ENCODE assay signal across 30 cellular contexts in the genomic region with DNA sequence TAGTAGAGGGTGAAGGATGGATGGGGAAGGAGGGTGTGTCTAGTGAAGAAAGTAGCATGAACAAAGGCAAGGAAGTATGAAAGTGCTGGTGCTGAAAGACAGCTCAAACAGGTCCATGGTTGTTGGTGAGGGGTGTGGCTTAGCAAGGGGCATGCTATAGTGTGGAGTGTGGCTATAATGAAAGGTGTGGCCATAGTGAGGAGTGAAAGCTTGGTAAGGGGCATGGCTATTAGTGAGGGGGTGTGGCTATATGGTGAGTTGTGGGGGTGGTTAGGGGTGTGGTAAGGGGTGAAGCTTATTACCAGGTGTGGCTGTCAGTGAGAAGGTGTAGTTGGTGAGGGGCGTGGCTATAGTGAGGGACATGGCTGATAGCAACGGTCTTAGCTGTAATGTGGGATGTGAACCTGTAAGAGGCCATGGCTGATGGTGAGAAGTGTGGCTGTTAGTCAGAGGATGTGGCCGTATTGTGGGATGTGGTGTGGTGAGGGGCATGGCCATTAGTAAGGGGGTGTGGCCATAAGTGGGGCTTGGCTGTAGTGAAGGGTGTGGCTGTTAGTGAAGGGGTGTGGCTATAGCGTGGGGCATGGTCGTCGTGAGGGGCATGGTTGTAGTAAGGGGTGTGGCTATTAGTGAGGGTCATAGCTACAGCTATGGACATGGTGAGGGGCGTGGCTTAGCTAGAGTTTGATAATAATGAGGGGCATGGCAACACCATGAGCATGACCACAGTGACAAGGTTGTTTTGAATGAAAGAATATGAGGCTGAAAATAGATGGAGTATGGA.
A peak's percentile ranks its signal among the peaks of the same experiment; 100 is the strongest.
DNase-seq lines count a peak whose midpoint lies in the region; ATAC-seq, FAIRE-seq and TF ChIP-seq lines count a peak whose summit lies in the region.
"Had no signal": no experiment of that assay in that cellular context is flagged by ENCODE, and none has a peak within 500 bp of the region (broad histone marks: within the 10 kb centered on the region; RNA-seq: fewer than 3 reads in every experiment).

No MANE protein-coding gene starts in this region.

- peaks cover 0 to 2% of the 10 kb centered on the region in 2 experiments; a peak in 1 of 4 replicates for H3K4me1 Mint-ChIP-seq in H9
- H3K4me1 Mint-ChIP-seq in naive thymus-derived CD4-positive, alpha-beta T cell = no peaks in the 10 kb centered on the region
- H3K4me1 Mint-ChIP-seq: activated CD4-positive, alpha-beta T cell treated with anti-CD3 and anti-CD28 coated beads, Interleukin-2, amount 10 ng/mL, durations not matched to agents 7 days and 5 days had no signal

- no peaks in the 10 kb centered on the region for H3K23me2 ChIP-seq in H9 (ENCODE audit: insufficient read length, low read depth, low read length, poor library complexity, severe bottlenecking)

- no CpG with 5 or more reads among the region's 7 CpGs for WGBS in H9 (ENCODE audit: extremely low coverage, insufficient read length, low lambda C conversion rate)

- no peak overlapping the region for H2AFZ ChIP-seq in H9 (ENCODE audit: low read length)
- H2AFZ ChIP-seq: PC-9 had no signal

- H3K36me3 ChIP-seq in naive thymus-derived CD4-positive, alpha-beta T cell (ENCODE audit: control insufficient read depth in 2 of 3, insufficient read depth in 3 of 3, low read length in 3 of 3) = no peaks in the 10 kb centered on the region
- H3K36me3 ChIP-seq: BLaER1, gastrocnemius medialis, WERI-Rb-1 had no signal

- no peak overlapping the region for H3K18ac ChIP-seq in H9 (ENCODE audit: insufficient read length, low read depth, low read length)

- H2AK5ac ChIP-seq in H9 (ENCODE audit: insufficient read length, low read length) = no peak overlapping the region

- intact Hi-C loops in naive thymus-derived CD4-positive, alpha-beta T cell (cut with micrococcal nuclease) = no loop called here

- no peaks in the 10 kb centered on the region; a peak in 1 of 5 replicates for H3K9me3 Mint-ChIP-seq in H9
- peaks cover 0 to 7% (median 2%) of the 10 kb centered on the region in 11 donors for H3K9me3 Mint-ChIP-seq in naive thymus-derived CD4-positive, alpha-beta T cell
- H3K9me3 Mint-ChIP-seq: activated CD4-positive, alpha-beta T cell treated with anti-CD3 and anti-CD28 coated beads, Interleukin-2, amount 10 ng/mL, durations not matched to agents 7 days and 5 days; stimulated activated naive CD8-positive, alpha-beta T cell treated with anti-CD3 and anti-CD28 coated beads, Interleukin-15, Interleukin-2, amounts not matched to agents 100 ng/mL and 50 ng/mL, for 24 hours had no signal

- no peaks in the 10 kb centered on the region for H3K79me1 ChIP-seq in H9 (ENCODE audit: insufficient read depth, low read depth, low read length, poor library complexity, severe bottlenecking)

- no peak overlapping the region for H2BK15ac ChIP-seq in H9 (ENCODE audit: low read depth, low read length)

- no peak for DNase-seq in D721Med (ENCODE audit: insufficient read length, low spot score)
- DNase-seq in H9 = peak; percentile 71
- peak; percentile 35 for DNase-seq in RPMI7951 (ENCODE audit: low read depth)
- no peak for DNase-seq in naive thymus-derived CD4-positive, alpha-beta T cell
- DNase-seq in GM13976 (ENCODE audit: low spot score) = no peak
- DNase-seq in NCI-H2196 treated with DMSO at 0.1 percent for 48 hours (lab: John Stamatoyannopoulos, UW; ENCODE audit: unreplicated experiment) = no peak
- DNase-seq: ACHN; activated CD4-positive, alpha-beta T cell treated with anti-CD3 and anti-CD28 coated beads, Interleukin-2, amount 10 ng/mL, durations not matched to agents 7 days and 5 days; activated CD8-positive, alpha-beta memory T cell treated with anti-CD3 and anti-CD28 coated beads, Interleukin-2, amount 10 ng/mL, durations not matched to agents 7 days and 5 days; activated naive CD4-positive, alpha-beta T cell treated with Interleukin-2 at 50 U/mL for 16 hours; activated T-cell treated with anti-CD3 and anti-CD28 coated beads, Interleukin-2, amount 50 U/mL, for 72 hours; dermis blood vessel endothelial cell; gastrocnemius medialis; GF-D8; hippocampal formation; NCI-H1105; NCI-H2081; NCI-H345; occipital lobe; PC-9; SHP77; SW 1271; T1000; WERI-Rb-1 had no signal

- no peak overlapping the region for H4K5ac ChIP-seq in H9 (ENCODE audit: insufficient read length, low read depth, low read length)

- FAIRE-seq in D721Med (lab: Jason Lieb, UNC) = peak; percentile 61
- FAIRE-seq: endometrium, GM18507 had no signal

- H3K27me3 ChIP-seq in H9 (ENCODE audit: insufficient read depth, low read length) = no peaks in the 10 kb centered on the region
- no peaks in the 10 kb centered on the region for H3K27me3 ChIP-seq in naive thymus-derived CD4-positive, alpha-beta T cell (ENCODE audit: control insufficient read depth in 2 of 2, insufficient read depth in 2 of 2, low read length in 2 of 2)
- H3K27me3 ChIP-seq: BLaER1, gastrocnemius medialis had no signal

- no peak for TF ChIP-seq CTCF in D721Med (IDR thresholded peaks at IDR 0.05; ENCODE audit: insufficient read depth, missing control alignments)
- TF ChIP-seq CTCF in H9 (conservative IDR thresholded peaks at IDR 0.05) = no peak
- TF ChIP-seq CTCF in GM13976 (IDR thresholded peaks at IDR 0.05; ENCODE audit: borderline replicate concordance, control extremely low read depth, extremely low read depth, insufficient read depth, missing control alignments) = no peak

- H4K8ac ChIP-seq in H9 (replicated peaks; ENCODE audit: insufficient read length, low read depth, low read length) = no peak overlapping the region

- in situ Hi-C loops in GM13976 (cut with MboI; ENCODE audit: low sequenced_read_pairs, unreplicated experiment) = no loop called here

- H2BK5ac ChIP-seq in H9 (ENCODE audit: insufficient read length, low read length) = no peak overlapping the region

- no peak overlapping the region for H3T11ph ChIP-seq in H9 (ENCODE audit: low read length)

- no peaks in the 10 kb centered on the region for H3K27me3 Mint-ChIP-seq in H9 (ENCODE audit: low read depth)
- H3K27me3 Mint-ChIP-seq in naive thymus-derived CD4-positive, alpha-beta T cell = no peaks in the 10 kb centered on the region
- H3K27me3 Mint-ChIP-seq: activated CD4-positive, alpha-beta T cell treated with anti-CD3 and anti-CD28 coated beads, Interleukin-2, amount 10 ng/mL, durations not matched to agents 7 days and 5 days; activated CD8-positive, alpha-beta memory T cell treated with anti-CD3 and anti-CD28 coated beads, Interleukin-2, amount 10 ng/mL, durations not matched to agents 7 days and 5 days; stimulated activated naive CD8-positive, alpha-beta T cell treated with anti-CD3 and anti-CD28 coated beads, Interleukin-15, Interleukin-2, amounts not matched to agents 100 ng/mL and 50 ng/mL, for 24 hours had no signal

- no peak overlapping the region for H3K4me2 ChIP-seq in H9 (ENCODE audit: insufficient read depth, insufficient read length, low read length)
- H3K4me2 ChIP-seq: BLaER1, PC-9 had no signal

- no peak overlapping the region for H3K4ac ChIP-seq in H9 (ENCODE audit: low read depth, low read length)

- H3K9ac ChIP-seq in H9 (ENCODE audit: extremely low read depth, insufficient read length, low read length) = no peak overlapping the region
- H3K9ac ChIP-seq: BLaER1 had no signal

- no peak overlapping the region for H3K4me3 ChIP-seq in naive thymus-derived CD4-positive, alpha-beta T cell (ENCODE audit: low read length)
- H3K4me3 ChIP-seq: BLaER1, gastrocnemius medialis, PC-9 had no signal

- no peaks in the 10 kb centered on the region for H3K4me1 ChIP-seq in H9 (ENCODE audit: insufficient read depth, low read length)
- H3K4me1 ChIP-seq in naive thymus-derived CD4-positive, alpha-beta T cell (ENCODE audit: control insufficient read depth in 2 of 2, insufficient read depth in 2 of 2, low read length in 2 of 2) = no peaks in the 10 kb centered on the region
- H3K4me1 ChIP-seq: BLaER1, gastrocnemius medialis had no signal

- ATAC-seq in naive thymus-derived CD4-positive, alpha-beta T cell = peak; percentile 18
- ATAC-seq in HG03139 (IDR thresholded peaks at IDR 0.05; ENCODE audit: unreplicated experiment) = no peak
- ATAC-seq: activated CD8-positive, alpha-beta memory T cell treated with anti-CD3 and anti-CD28 coated beads, Interleukin-2, amount 10 ng/mL, durations not matched to agents 7 days and 5 days; activated T-cell treated with anti-CD3 and anti-CD28 coated beads, Interleukin-2, amount 50 U/mL, for 72 hours; gastrocnemius medialis; left lobe of liver had no signal

- H3K56ac ChIP-seq in H9 (ENCODE audit: insufficient read length, low read depth, low read length) = peak overlapping the region; percentile 54

- H3K27ac Mint-ChIP-seq in H9 = no peak overlapping the region
- H3K27ac Mint-ChIP-seq in naive thymus-derived CD4-positive, alpha-beta T cell = no peak overlapping the region
- H3K27ac Mint-ChIP-seq: activated CD4-positive, alpha-beta T cell treated with anti-CD3 and anti-CD28 coated beads, Interleukin-2, amount 10 ng/mL, durations not matched to agents 7 days and 5 days; activated CD8-positive, alpha-beta memory T cell treated with anti-CD3 and anti-CD28 coated beads, Interleukin-2, amount 10 ng/mL, durations not matched to agents 7 days and 5 days; activated T-cell treated with anti-CD3 and anti-CD28 coated beads, Interleukin-2, amount 50 U/mL, for 72 hours; stimulated activated naive CD8-positive, alpha-beta T cell treated with anti-CD3 and anti-CD28 coated beads, Interleukin-15, Interleukin-2, amounts not matched to agents 100 ng/mL and 50 ng/mL, for 24 hours had no signal

- no peak overlapping the region for H2BK12ac ChIP-seq in H9 (ENCODE audit: insufficient read length, low read depth, low read length)

- H3K9me3 ChIP-seq in H9 (ENCODE audit: control insufficient read depth, low read depth, low read length) = no peaks in the 10 kb centered on the region
- no peaks in the 10 kb centered on the region for H3K9me3 ChIP-seq in naive thymus-derived CD4-positive, alpha-beta T cell (ENCODE audit: control insufficient read depth in 2 of 3, low read length in 3 of 3)
- H3K9me3 ChIP-seq: BLaER1, gastrocnemius medialis had no signal

- no peak overlapping the region for H3K14ac ChIP-seq in H9 (ENCODE audit: insufficient read depth, low read length)

- no peak overlapping the region for H3K27ac ChIP-seq in H9 (ENCODE audit: insufficient read length, low read depth, low read length)
- H3K27ac ChIP-seq in naive thymus-derived CD4-positive, alpha-beta T cell (ENCODE audit: low read depth, low read length) = no peak overlapping the region
- H3K27ac ChIP-seq: BLaER1, gastrocnemius medialis, PC-9, WERI-Rb-1 had no signal

- H3K23ac ChIP-seq in H9 (ENCODE audit: insufficient read length, low read depth, low read length) = no peak overlapping the region

- H3K79me2 ChIP-seq in H9 (ENCODE audit: insufficient read depth, low read length) = no peaks in the 10 kb centered on the region

- CTCF ChIA-PET in naive thymus-derived CD4-positive, alpha-beta T cell (lab: Charles Lee) = no interaction called here

- H4K91ac ChIP-seq in H9 (ENCODE audit: insufficient read length, low read depth, low read length) = no peak overlapping the region

- H2BK120ac ChIP-seq in H9 (ENCODE audit: low read depth, low read length, poor library complexity, severe bottlenecking) = no peak overlapping the region

- POLR2A ChIA-PET in naive thymus-derived CD4-positive, alpha-beta T cell (lab: Charles Lee) = no interaction called here

- no peaks in the 10 kb centered on the region for H4K20me1 ChIP-seq in H9 (ENCODE audit: control insufficient read depth, insufficient read depth, insufficient read length)
- H4K20me1 ChIP-seq: BLaER1 had no signal

- H3K4me3 Mint-ChIP-seq in H9 = no peak overlapping the region
- no peak overlapping the region for H3K4me3 Mint-ChIP-seq in naive thymus-derived CD4-positive, alpha-beta T cell
- H3K4me3 Mint-ChIP-seq: activated CD4-positive, alpha-beta T cell treated with anti-CD3 and anti-CD28 coated beads, Interleukin-2, amount 10 ng/mL, durations not matched to agents 7 days and 5 days; activated CD8-positive, alpha-beta memory T cell treated with anti-CD3 and anti-CD28 coated beads, Interleukin-2, amount 10 ng/mL, durations not matched to agents 7 days and 5 days; activated T-cell treated with anti-CD3 and anti-CD28 coated beads, Interleukin-2, amount 50 U/mL, for 72 hours; stimulated activated naive CD8-positive, alpha-beta T cell treated with anti-CD3 and anti-CD28 coated beads, Interleukin-15, Interleukin-2, amounts not matched to agents 100 ng/mL and 50 ng/mL, for 24 hours had no signal

- no peaks in the 10 kb centered on the region for H3K36me3 Mint-ChIP-seq in H9 (ENCODE audit: insufficient read depth in 1 of 3, low read depth in 3 of 3)
- H3K36me3 Mint-ChIP-seq in naive thymus-derived CD4-positive, alpha-beta T cell = no peaks in the 10 kb centered on the region
- H3K36me3 Mint-ChIP-seq: activated CD8-positive, alpha-beta memory T cell treated with anti-CD3 and anti-CD28 coated beads, Interleukin-2, amount 10 ng/mL, durations not matched to agents 7 days and 5 days had no signal

- H2BK20ac ChIP-seq in H9 (ENCODE audit: low read depth, low read length, poor library complexity, severe bottlenecking) = no peak overlapping the region

Comparison
In these comparisons a context has a peak if more than half of its experiments do, and no peak if none do; other contexts are left out.
1. DNase-seq: peak in H9 (single experiment) and RPMI7951 (single experiment); none in D721Med (single experiment), naive thymus-derived CD4-positive, alpha-beta T cell (0 of 9), GM13976 (single experiment) and NCI-H2196 treated with DMSO at 0.1 percent for 48 hours (single experiment).